Comparison of ENCODE assay signal across 32 cellular contexts in the genomic region with DNA sequence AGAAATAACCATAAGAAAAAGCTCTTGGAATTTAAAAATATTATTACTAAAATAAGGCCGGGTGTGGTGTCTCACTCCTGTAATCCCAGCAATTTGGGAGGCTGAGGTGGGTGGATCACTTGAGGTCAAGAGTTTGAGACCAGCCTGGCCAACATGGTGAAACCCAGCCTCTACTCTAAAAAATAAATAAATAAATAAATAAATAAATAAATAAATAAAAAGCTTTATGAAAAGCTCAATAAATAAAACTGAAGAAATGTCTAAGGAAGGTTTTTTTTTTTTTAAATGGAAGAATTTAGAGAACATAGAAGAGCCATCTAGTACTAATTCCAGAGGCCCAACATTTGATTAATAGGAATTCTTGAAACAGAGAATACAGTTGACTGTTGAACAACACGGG.
"Had no signal": no experiment of that assay in that cellular context is flagged by ENCODE, and none has a peak within 500 bp of the region (broad histone marks: within the 10 kb centered on the region; RNA-seq: fewer than 3 reads in every experiment).

No MANE protein-coding gene starts in this region.

- H3K4me1 ChIP-seq: adrenal gland, ascending aorta, breast epithelium had no signal

- H3K9me3 ChIP-seq: adrenal gland, ascending aorta, body of pancreas had no signal

- H3K27ac ChIP-seq: adrenal gland, ascending aorta, body of pancreas, brain microvascular endothelial cell, breast epithelium, cardiac muscle cell had no signal

- FAIRE-seq: astrocyte, bronchial epithelial cell had no signal

- DNase-seq: activated effector memory CD4-positive, alpha-beta T cell treated with anti-CD3 and anti-CD28 coated beads, Interleukin-2, amount 50 U/mL, for 16 hours; activated effector memory CD4-positive, alpha-beta T cell treated with Interleukin-2 at 50 U/mL for 16 hours; activated gamma-delta T cell; activated gamma-delta T cell treated with Interleukin-2 at 50 U/mL for 16 hours; activated naive CD4-positive, alpha-beta T cell; activated naive CD4-positive, alpha-beta T cell treated with anti-CD3 and anti-CD28 coated beads for 36 hours; activated naive CD4-positive, alpha-beta T cell treated with anti-CD3 and anti-CD28 coated beads, Interleukin-2, amount 10 ng/mL, durations not matched to agents 7 days and 5 days; activated naive CD4-positive, alpha-beta T cell treated with anti-CD3 and anti-CD28 coated beads, Interleukin-2, amount 50 U/mL, for 16 hours; activated naive CD4-positive, alpha-beta T cell treated with Interleukin-2 at 50 U/mL for 16 hours; activated naive CD8-positive, alpha-beta T cell treated with anti-CD3 and anti-CD28 coated beads for 36 hours; activated naive CD8-positive, alpha-beta T cell treated with anti-CD3 and anti-CD28 coated beads, Interleukin-2, amount 10 ng/mL, durations not matched to agents 7 days and 5 days; activated naive CD8-positive, alpha-beta T cell treated with anti-CD3 and anti-CD28 coated beads, Interleukin-2, amount 50 U/mL, for 24 hours; activated T-cell treated with anti-CD3 and anti-CD28 coated beads, Interleukin-2, amount 50 U/mL, for 4 hours; activated T-cell treated with anti-CD3 and anti-CD28 coated beads, Interleukin-2, amount 50 U/mL, for 48 hours; activated T-cell treated with anti-CD3 and anti-CD28 coated beads, Interleukin-2, amount 50 U/mL, for 72 hours; adrenal gland; amniotic stem cell; amygdala; anterior cingulate cortex; aorta; body of pancreas; brain microvascular endothelial cell; caudate nucleus; central memory CD4-positive, alpha-beta T cell; cerebellar nuclear complex had no signal

- ATAC-seq: activated naive CD4-positive, alpha-beta T cell treated with anti-CD3 and anti-CD28 coated beads, Interleukin-2, amount 50 U/mL, for 72 hours; activated naive CD8-positive, alpha-beta T cell treated with anti-CD3 and anti-CD28 coated beads, Interleukin-2, amount 50 U/mL, for 24 hours; activated T-cell treated with anti-CD3 and anti-CD28 coated beads, Interleukin-2, amount 50 U/mL, for 4 hours; activated T-cell treated with anti-CD3 and anti-CD28 coated beads, Interleukin-2, amount 50 U/mL, for 72 hours; activated T-helper 17 cell treated with anti-CD3 and anti-CD28 coated beads, Interleukin-2, amount 50 U/mL, for 72 hours; body of pancreas had no signal

- H3K4me3 ChIP-seq: adrenal gland, ascending aorta, body of pancreas, breast epithelium, cardiac muscle cell had no signal

- H3K36me3 ChIP-seq: adrenal gland, ascending aorta, brain microvascular endothelial cell, breast epithelium, cardiac muscle cell had no signal
